ENCODE assay signal across 27 cellular contexts in the genomic region with DNA sequence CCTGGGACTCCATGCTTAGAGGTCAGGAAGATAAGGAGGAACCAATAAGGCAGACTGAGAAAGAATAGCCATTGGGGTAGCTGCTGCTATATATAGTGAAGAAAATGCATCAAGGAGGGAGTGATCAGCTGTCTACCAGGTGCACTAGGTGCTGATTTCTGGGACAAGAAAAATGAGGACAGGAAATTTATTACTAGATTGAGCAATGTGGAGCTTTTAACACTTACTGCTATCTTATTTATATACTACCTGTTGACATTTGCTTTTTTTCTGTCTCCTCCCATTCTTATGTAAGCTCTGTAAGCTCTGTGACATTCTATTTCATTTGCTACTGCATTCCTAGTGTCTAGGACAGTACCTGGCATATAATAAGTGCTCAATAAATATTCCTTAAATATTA.
"Had no signal": no experiment of that assay in that cellular context is flagged by ENCODE, and none has a peak within 500 bp of the region (broad histone marks: within the 10 kb centered on the region; RNA-seq: fewer than 3 reads in every experiment).

No MANE protein-coding gene starts in this region.

- H3K27ac ChIP-seq: ascending aorta, cardiac muscle cell had no signal

- DNase-seq: activated B cell treated with CpG ODN at 0.5 μM for 24 hours; activated CD4-positive, alpha-beta memory T cell treated with anti-CD3 and anti-CD28 coated beads for 36 hours; activated CD4-positive, alpha-beta T cell treated with anti-CD3 and anti-CD28 coated beads for 4 hours; activated CD4-positive, alpha-beta T cell treated with anti-CD3 and anti-CD28 coated beads, Interleukin-2, amount 10 ng/mL, durations not matched to agents 24 days and 14 days; activated CD4-positive, alpha-beta T cell treated with anti-CD3 and anti-CD28 coated beads, Interleukin-2, amount 50 U/mL, for 1 hour; activated CD4-positive, alpha-beta T cell treated with anti-CD3 and anti-CD28 coated beads, Interleukin-2, amount 50 U/mL, for 4 hours; activated CD4-positive, CD25-positive, alpha-beta regulatory T cell treated with anti-CD3 and anti-CD28 coated beads, Interleukin-2, amount 50 U/mL, for 72 hours; activated CD8-positive, alpha-beta memory T cell treated with anti-CD3 and anti-CD28 coated beads, Interleukin-2, amount 50 U/mL, for 48 hours; activated CD8-positive, alpha-beta T cell treated with anti-CD3 and anti-CD28 coated beads for 36 hours; activated effector memory CD4-positive, alpha-beta T cell treated with Interleukin-2 at 50 U/mL for 16 hours; activated gamma-delta T cell; activated naive CD4-positive, alpha-beta T cell treated with anti-CD3 and anti-CD28 coated beads, Interleukin-2, amount 10 ng/mL, durations not matched to agents 7 days and 5 days; activated naive CD4-positive, alpha-beta T cell treated with Interleukin-2 at 50 U/mL for 16 hours; activated naive CD8-positive, alpha-beta T cell treated with anti-CD3 and anti-CD28 coated beads, Interleukin-2, amount 10 ng/mL, durations not matched to agents 7 days and 5 days; activated naive CD8-positive, alpha-beta T cell treated with anti-CD3 and anti-CD28 coated beads, Interleukin-2, amount 50 U/mL, for 24 hours; activated T-cell treated with anti-CD3 and anti-CD28 coated beads, Interleukin-2, amount 50 U/mL, for 24 hours; activated T-cell treated with anti-CD3 and anti-CD28 coated beads, Interleukin-2, amount 50 U/mL, for 48 hours; amygdala; anterior cingulate cortex; caudate nucleus; T-helper 1 cell; T-helper 2 cell; T-helper 9 cell had no signal

- ATAC-seq: activated CD8-positive, alpha-beta T cell treated with anti-CD3 and anti-CD28 coated beads for 36 hours; activated naive CD8-positive, alpha-beta T cell treated with anti-CD3 and anti-CD28 coated beads, Interleukin-2, amount 50 U/mL, for 24 hours had no signal

- H3K4me3 ChIP-seq: ascending aorta, cardiac muscle cell had no signal

- FAIRE-seq: bronchial epithelial cell, TTC549 had no signal

- H3K27me3 ChIP-seq: ascending aorta, cardiac muscle cell had no signal

- H3K4me1 ChIP-seq: ascending aorta had no signal

- H3K9me3 ChIP-seq: ascending aorta had no signal

- H3K36me3 ChIP-seq: ascending aorta, cardiac muscle cell had no signal
